8 cellular contexts compared by ENCODE assay signal in the genomic region with DNA sequence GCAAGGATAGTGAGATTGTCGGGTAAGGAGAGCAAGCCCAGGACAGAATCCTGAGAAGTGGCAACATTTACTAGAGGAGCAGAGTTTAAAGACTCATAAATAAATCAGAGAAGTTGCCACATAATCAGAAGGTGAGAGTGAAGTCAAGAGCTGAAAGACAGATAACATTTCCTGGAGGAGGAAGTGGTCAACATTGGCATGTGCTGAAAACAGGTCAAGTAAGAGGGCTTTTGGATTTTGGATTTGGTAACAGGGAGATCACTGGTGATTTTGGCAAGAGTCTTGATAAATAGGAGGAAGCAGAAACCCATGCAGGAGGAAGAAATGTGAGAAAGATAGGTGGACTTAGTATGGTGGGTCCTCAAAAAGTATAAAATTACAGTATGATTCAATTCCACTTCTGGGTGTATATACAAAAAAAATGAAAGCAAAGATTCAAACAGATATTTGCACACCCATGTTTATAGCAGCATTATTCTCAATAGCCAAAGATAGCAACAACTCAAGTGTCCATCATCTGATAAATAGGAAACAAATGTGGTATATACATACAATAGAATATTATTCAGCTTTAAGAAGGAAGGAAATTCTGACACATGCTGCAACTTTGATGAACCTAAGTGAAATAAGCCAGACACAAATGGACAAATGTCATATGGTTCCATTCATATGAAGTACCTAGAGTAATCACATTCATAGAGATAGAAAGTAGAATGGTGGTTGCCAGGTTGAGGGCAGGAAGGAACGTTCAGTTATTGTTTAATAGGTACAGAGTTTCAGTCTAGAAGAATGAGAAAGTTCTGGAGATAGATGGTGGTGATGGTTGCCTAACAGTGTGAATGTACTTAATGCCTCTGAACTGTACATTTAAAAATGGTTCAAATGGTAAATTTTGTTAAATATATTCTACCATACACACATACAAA. TPM values are rescaled to one million over a fixed set of nuclear protein-coding genes. Genes with fewer than 3 reads are reported as not detected.
DNase-seq lines count a peak whose midpoint lies in the region; ATAC-seq and TF ChIP-seq lines count a peak whose summit lies in the region.

No MANE protein-coding gene starts in this region.

- H3K36me3 ChIP-seq in BLaER1 treated with 17β-estradiol and CSF1 and Interleukin-3, amounts not matched to agents 10 nM and 100 nM: no peaks in the 10 kb centered on the region

- H3K4me3 Mint-ChIP-seq in activated naive CD8-positive, alpha-beta T cell treated with anti-CD3 and anti-CD28 coated beads for 36 hours: peak overlapping the region; percentile 70
- H3K4me3 Mint-ChIP-seq in glutamatergic neuron (ENCODE audit: unreplicated experiment): no peak overlapping the region

- no peak for TF ChIP-seq CTCF in lower leg skin (IDR thresholded peaks at IDR 0.05)
- TF ChIP-seq CTCF in glutamatergic neuron (IDR thresholded peaks at IDR 0.05; ENCODE audit: partially characterized antibody, unreplicated experiment): no peak

- peaks cover 61% of the 10 kb centered on the region for H3K4me1 Mint-ChIP-seq in activated naive CD8-positive, alpha-beta T cell treated with anti-CD3 and anti-CD28 coated beads for 36 hours
- H3K4me1 Mint-ChIP-seq in glutamatergic neuron (ENCODE audit: low read depth, unreplicated experiment): no peaks in the 10 kb centered on the region

- H3K4me3 ChIP-seq in BLaER1 treated with 17β-estradiol and CSF1 and Interleukin-3, amounts not matched to agents 10 nM and 100 nM: no peak overlapping the region; a peak in 1 of 20 replicates
- H3K4me3 ChIP-seq in lower leg skin (ENCODE audit: low read depth, poor library complexity, severe bottlenecking): no peak overlapping the region

- H3K27me3 Mint-ChIP-seq in activated naive CD8-positive, alpha-beta T cell treated with anti-CD3 and anti-CD28 coated beads for 36 hours: no peaks in the 10 kb centered on the region
- H3K27me3 Mint-ChIP-seq in glutamatergic neuron (ENCODE audit: unreplicated experiment): peaks cover 2% of the 10 kb centered on the region

- in situ Hi-C loops in G401 (cut with HindIII; ENCODE audit: low sequenced_read_pairs): no loop called here

- 68 to 71% methylated on average over 2 of the region's 2 CpGs for WGBS in lower leg skin, 2 donors

- no peak for TF ChIP-seq POLR2A in lower leg skin (IDR thresholded peaks at IDR 0.05)

- H3K4me2 ChIP-seq in BLaER1 treated with 17β-estradiol and CSF1 and Interleukin-3, amounts not matched to agents 10 nM and 100 nM: peak overlapping the region; percentile 44 to 79 (median 66)

- DNase-seq in activated naive CD8-positive, alpha-beta T cell treated with anti-CD3 and anti-CD28 coated beads for 36 hours: peak; percentile 22
- no peak for DNase-seq in G401 (ENCODE audit: low spot score)
- DNase-seq in lower leg skin (ENCODE audit: low spot score in 2 of 2): no peak
- no peak for DNase-seq in HT-29 (ENCODE audit: low spot score)
- no peak for DNase-seq in glutamatergic neuron

- intact Hi-C loops in lower leg skin (cut with DNase I; ENCODE audit: low total_unique reads): no loop called here

- no peaks in the 10 kb centered on the region for H4K20me1 ChIP-seq in BLaER1 treated with 17β-estradiol and CSF1 and Interleukin-3, amounts not matched to agents 10 nM and 100 nM

- peak overlapping the region; percentile 92 for H3K27ac Mint-ChIP-seq in activated naive CD8-positive, alpha-beta T cell treated with anti-CD3 and anti-CD28 coated beads for 36 hours
- H3K27ac Mint-ChIP-seq in glutamatergic neuron (ENCODE audit: unreplicated experiment): no peak overlapping the region

- H3K27me3 ChIP-seq in BLaER1 treated with 17β-estradiol and CSF1 and Interleukin-3, amounts not matched to agents 10 nM and 100 nM: no peaks in the 10 kb centered on the region

- peaks cover 10% of the 10 kb centered on the region for H3K9me3 Mint-ChIP-seq in activated naive CD8-positive, alpha-beta T cell treated with anti-CD3 and anti-CD28 coated beads for 36 hours
- no peaks in the 10 kb centered on the region for H3K9me3 Mint-ChIP-seq in glutamatergic neuron (ENCODE audit: unreplicated experiment)

- H3K9me3 ChIP-seq in BLaER1 treated with 17β-estradiol and CSF1 and Interleukin-3, amounts not matched to agents 10 nM and 100 nM (replicated peaks in 1 of 11): peaks cover 8 to 16% (median 12%) of the 10 kb centered on the region in 11 experiments; a peak in 15 of 22 replicates

- H3K9ac ChIP-seq in BLaER1 treated with 17β-estradiol and CSF1 and Interleukin-3, amounts not matched to agents 10 nM and 100 nM: 0 out of 22 replicates have a peak overlapping the region, but pooled peaks of 1 of the 11 experiments have one; percentile 9

- peaks cover 35 to 47% (median 41%) of the 10 kb centered on the region in 10 experiments for H3K4me1 ChIP-seq in BLaER1 treated with 17β-estradiol and CSF1 and Interleukin-3, amounts not matched to agents 10 nM and 100 nM

- ATAC-seq in GM19468 (IDR thresholded peaks at IDR 0.05; ENCODE audit: extremely low read depth, unreplicated experiment): peak; percentile 53
- ATAC-seq in HG03565 (IDR thresholded peaks at IDR 0.05; ENCODE audit: unreplicated experiment): peak; percentile 50

- H3K36me3 Mint-ChIP-seq in activated naive CD8-positive, alpha-beta T cell treated with anti-CD3 and anti-CD28 coated beads for 36 hours: peaks cover 19% of the 10 kb centered on the region
- H3K36me3 Mint-ChIP-seq in glutamatergic neuron (ENCODE audit: unreplicated experiment): no peaks in the 10 kb centered on the region

- peak overlapping the region in 9 of 11 experiments; percentile 6 to 60 (median 32); a peak in 12 of 22 replicates for H3K27ac ChIP-seq in BLaER1 treated with 17β-estradiol and CSF1 and Interleukin-3, amounts not matched to agents 10 nM and 100 nM

RNA-seq across cellular contexts. Expression of a gene that starts 27.3 kb away (rescaled TPM):
- total RNA-seq in activated naive CD8-positive, alpha-beta T cell treated with anti-CD3 and anti-CD28 coated beads for 36 hours: 100 to 1,000 TPM; 385 to 392 TPM
- 31.4 and 61.2 TPM in 2 replicates for total RNA-seq in G401 (2014; rRNA removed; shearing (Covaris generic))
- total RNA-seq in lower leg skin (100 to 1,000 TPM; 152 to 286 (median 228) TPM), glutamatergic neuron (ENCODE audit: unreplicated experiment) (36.6 TPM)
- total RNA-seq in HT-29 (2014; rRNA removed; shearing (Covaris generic)): 144 and 163 TPM in 2 replicates
